8 cellular contexts compared by ENCODE assay signal in the genomic region with DNA sequence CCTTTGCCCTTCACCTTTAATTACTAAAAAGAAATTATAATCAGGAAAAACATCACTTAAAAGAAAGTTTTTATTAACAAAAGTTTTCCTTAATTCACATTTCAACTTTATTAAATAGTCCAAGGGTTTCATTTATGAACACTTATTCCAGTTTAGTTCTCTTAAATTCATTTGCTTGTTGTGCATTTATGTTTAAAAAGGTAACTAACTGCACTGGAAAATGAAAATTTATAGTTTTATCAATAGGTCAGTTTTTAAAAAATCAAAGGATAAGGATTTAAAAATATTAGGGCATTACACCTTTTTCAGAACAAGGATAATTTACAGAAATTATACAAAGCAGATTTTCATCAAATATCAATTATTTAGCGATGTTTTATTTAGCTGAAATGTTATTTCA. TPM values are rescaled to one million over a fixed set of nuclear protein-coding genes. Genes with fewer than 3 reads are reported as not detected.
DNase-seq lines count a peak whose midpoint lies in the region; ATAC-seq and TF ChIP-seq lines count a peak whose summit lies in the region.

No MANE protein-coding gene starts in this region.

- TF ChIP-seq CTCF in Panc1 (IDR thresholded peaks at IDR 0.05) (no peak), epithelial cell of esophagus (IDR thresholded peaks at IDR 0.05; ENCODE audit: insufficient read depth, low read depth, low read length, missing control alignments) (no peak)

- H3K4me3 ChIP-seq in Panc1 (ENCODE audit: low read depth in 2 of 2, low read length in 2 of 2) = peak overlapping the region; percentile 91 to 93
- peak overlapping the region; percentile 78 for H3K4me3 ChIP-seq in epithelial cell of esophagus (ENCODE audit: low read length)
- H3K4me3 ChIP-seq in trophoblast cell (ENCODE audit: low read depth, low read length) = no peak overlapping the region

- ATAC-seq in Panc1 (no peak), GM18505 (IDR thresholded peaks at IDR 0.05; ENCODE audit: unreplicated experiment) (no peak), GM21737 (IDR thresholded peaks at IDR 0.05; ENCODE audit: unreplicated experiment) (no peak)
- ATAC-seq in activated CD4-positive, CD25-positive, alpha-beta regulatory T cell treated with anti-CD3 and anti-CD28 coated beads, Interleukin-2, amount 50 U/mL, for 24 hours = no peak

- H3K4me1 ChIP-seq in ES-I3 (ENCODE audit: insufficient read depth, low read length) (no peaks in the 10 kb centered on the region; the same call in 1 of the 2 replicates), Panc1 (ENCODE audit: control insufficient read depth, insufficient read depth, low read length) (peaks cover 40% of the 10 kb centered on the region), trophoblast cell (ENCODE audit: control insufficient read depth in 1 of 2, insufficient read depth in 2 of 2, low read length in 2 of 2) (peaks cover 4 to 5% of the 10 kb centered on the region in 2 experiments)

- H3K27ac ChIP-seq in Panc1 (ENCODE audit: low read length) (peak overlapping the region; percentile 90), trophoblast cell (ENCODE audit: low read depth, low read length) (no peak overlapping the region)

- POLR2A ChIA-PET in Panc1 (lab: Charles Lee) = no interaction called here

- H3K4me2 ChIP-seq in trophoblast cell (ENCODE audit: low read length) = peak overlapping the region; percentile 98

- no peak overlapping the region for H2AK5ac ChIP-seq in trophoblast cell (ENCODE audit: low read length)

- H3K36me3 ChIP-seq in ES-I3 (ENCODE audit: insufficient read depth, low read length) (peaks cover 7% of the 10 kb centered on the region), Panc1 (ENCODE audit: control insufficient read depth, insufficient read depth, low read length) (peaks cover 69% of the 10 kb centered on the region), trophoblast cell (ENCODE audit: control insufficient read depth in 1 of 2, insufficient read depth in 2 of 2, low read length in 2 of 2) (peaks cover 8 to 22% of the 10 kb centered on the region in 2 experiments)

- no peak overlapping the region for H2BK5ac ChIP-seq in trophoblast cell (ENCODE audit: low read depth, low read length, poor library complexity)

- no peaks in the 10 kb centered on the region for H3K9me3 ChIP-seq in ES-I3 (ENCODE audit: control insufficient read depth, insufficient read depth, low read length)
- H3K9me3 ChIP-seq in Panc1 (ENCODE audit: control insufficient read depth, insufficient read depth, low read depth, low read length) = no peaks in the 10 kb centered on the region
- no peaks in the 10 kb centered on the region for H3K9me3 ChIP-seq in trophoblast cell (ENCODE audit: insufficient read depth, low read depth, low read length)

- peak overlapping the region; percentile 77 for H3K9ac ChIP-seq in ES-I3 (ENCODE audit: low read depth, low read length)
- H3K9ac ChIP-seq in trophoblast cell (ENCODE audit: low read length) = no peak overlapping the region

- no peak overlapping the region for H2AFZ ChIP-seq in trophoblast cell (ENCODE audit: insufficient read depth, low read length, poor library complexity)

- intact Hi-C loops in Panc1 (cut with micrococcal nuclease; ENCODE audit: unreplicated experiment) = no loop called here

- H3K79me2 ChIP-seq in trophoblast cell (ENCODE audit: control insufficient read depth, insufficient read depth, low read length, poor library complexity) = peaks cover 9% of the 10 kb centered on the region

- peaks cover 6% of the 10 kb centered on the region for H3K79me1 ChIP-seq in trophoblast cell (ENCODE audit: low read length)

- H4K91ac ChIP-seq in trophoblast cell (ENCODE audit: low read depth, low read length) = no peak overlapping the region

- no peak overlapping the region for H4K12ac ChIP-seq in trophoblast cell (ENCODE audit: low read depth, low read length)

- H4K8ac ChIP-seq in trophoblast cell (ENCODE audit: low read depth, low read length) = no peak overlapping the region

- no peak overlapping the region for H3K4ac ChIP-seq in trophoblast cell (ENCODE audit: low read depth, low read length)

- H3K23ac ChIP-seq in trophoblast cell (ENCODE audit: low read length) = no peak overlapping the region

- H2BK12ac ChIP-seq in trophoblast cell (ENCODE audit: low read length) = no peak overlapping the region

- DNase-seq in Panc1 (ENCODE audit: low read depth, low spot score) (no peak), epithelial cell of esophagus (ENCODE audit: low read depth) (no peak), trophoblast cell (no peak), COLO829 (ENCODE audit: low spot score) (no peak)

- H3K27me3 ChIP-seq in Panc1 (ENCODE audit: control insufficient read depth, insufficient read depth, low read length) = no peaks in the 10 kb centered on the region
- H3K27me3 ChIP-seq in trophoblast cell (ENCODE audit: insufficient read depth, low read length) = no peaks in the 10 kb centered on the region

- in situ Hi-C loops in Panc1 (cut with HindIII; ENCODE audit: low pct_unique_long_range_greater_than_20kb, low sequenced_read_pairs) = no loop called here

- no peak overlapping the region for H2BK120ac ChIP-seq in trophoblast cell (ENCODE audit: insufficient read depth, low read length, poor library complexity)

- no peak overlapping the region for H3K14ac ChIP-seq in trophoblast cell (ENCODE audit: low read length)

- no peak for TF ChIP-seq POLR2A in GM18505 (IDR thresholded peaks at IDR 0.05; ENCODE audit: borderline replicate concordance, extremely low read depth, insufficient read depth, insufficient read length)

- WGBS in trophoblast cell (ENCODE audit: extremely low coverage, insufficient coverage, insufficient read length) = no CpG with 5 or more reads among the region's 1 CpG

- CTCF ChIA-PET in Panc1 (lab: Charles Lee) = no interaction called here

- no peak overlapping the region for H3K18ac ChIP-seq in trophoblast cell (ENCODE audit: low read length)

- BruUV-seq in Panc1 (replicated peaks; lab: Mats Ljungman, UMichigan) = no TSS peak

RNA-seq across cellular contexts. Expression of a gene that starts 1.0 kb away (rescaled TPM):
- 90.6 TPM for total RNA-seq in Panc1 (2021; ENCODE audit: unreplicated experiment)
- 203 TPM for polyA plus RNA-seq in Panc1 (2012; ENCODE audit: insufficient read length)
- polyA plus RNA-seq in trophoblast cell (2013) = 59.8 and 60.8 TPM in 2 replicates

RNA-seq across cellular contexts. Expression of a gene that starts 9.5 kb away (rescaled TPM):
- 131 TPM for total RNA-seq in Panc1 (2021; ENCODE audit: unreplicated experiment)
- 108 TPM for polyA plus RNA-seq in Panc1 (2012; ENCODE audit: insufficient read length)
- polyA plus RNA-seq in trophoblast cell (2013) = 15.5 and 16.5 TPM in 2 replicates

RNA-seq across cellular contexts. Expression of a gene that starts 13.9 kb away (rescaled TPM):
- total RNA-seq in Panc1 (2021; ENCODE audit: unreplicated experiment) = not detected
- 0.11 TPM for polyA plus RNA-seq in Panc1 (2012; ENCODE audit: insufficient read length)
- polyA plus RNA-seq in trophoblast cell (2013) = 0.12 TPM in 2 replicates

RNA-seq across cellular contexts. Expression of a gene that starts 26.0 kb away (rescaled TPM):
- total RNA-seq in Panc1 (2021; ENCODE audit: unreplicated experiment) = 113 TPM
- polyA plus RNA-seq in Panc1 (2012; ENCODE audit: insufficient read length) = 220 TPM
- polyA plus RNA-seq in trophoblast cell (2013) = 62.0 and 62.5 TPM in 2 replicates

RNA-seq across cellular contexts. Expression of a gene that starts 52.0 kb away (rescaled TPM):
- 108 TPM for total RNA-seq in Panc1 (2021; ENCODE audit: unreplicated experiment)
- 131 TPM for polyA plus RNA-seq in Panc1 (2012; ENCODE audit: insufficient read length)
- polyA plus RNA-seq in trophoblast cell (2013) = 40.7 and 44.1 TPM in 2 replicates
